Comparison of ENCODE assay signal across 9 cellular contexts in the genomic region with DNA sequence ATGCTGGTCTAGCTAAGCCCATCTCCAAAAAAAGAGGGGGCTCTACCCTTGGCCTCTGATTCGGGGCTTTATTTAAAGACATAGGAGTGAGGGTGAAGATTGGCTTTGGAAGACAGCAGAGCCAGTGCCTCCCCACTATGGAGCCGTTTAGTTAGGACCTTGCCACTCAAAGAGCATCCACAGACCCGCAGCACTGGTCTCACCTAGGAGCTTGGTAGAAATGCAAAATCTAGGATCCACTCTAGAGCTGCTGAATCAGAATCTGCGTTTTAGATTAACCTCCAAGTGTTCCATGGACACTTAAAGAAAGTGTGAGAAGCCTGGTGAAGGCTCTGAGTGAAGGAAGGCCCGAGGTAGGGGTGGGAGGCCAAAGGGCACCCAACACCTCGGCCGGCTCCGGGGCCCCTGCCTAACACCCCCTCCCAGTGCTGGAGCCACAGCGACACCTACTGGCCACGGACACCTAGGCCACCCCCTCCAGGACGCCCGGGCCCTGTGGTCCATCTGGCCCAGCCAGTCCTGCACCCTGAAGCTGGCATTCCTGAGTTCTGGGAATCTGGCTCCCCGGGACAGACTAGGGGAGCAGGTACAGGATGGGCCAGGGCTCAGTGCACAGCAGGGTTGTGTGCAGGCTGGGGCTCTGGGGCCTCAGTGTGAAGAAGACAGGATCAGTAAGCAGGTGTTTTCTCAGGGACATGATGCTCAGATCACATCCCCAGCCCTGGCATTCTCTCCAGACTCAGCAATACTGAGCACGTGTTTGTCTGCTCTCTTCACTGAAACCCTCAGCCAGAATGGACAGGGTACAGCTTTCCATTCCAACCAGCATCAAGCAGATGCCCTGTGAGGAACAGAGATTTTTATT.
DNase-seq lines count a peak whose midpoint lies in the region; ATAC-seq lines count a peak whose summit lies in the region.
"Had no signal": no experiment of that assay in that cellular context is flagged by ENCODE, and none has a peak within 500 bp of the region (broad histone marks: within the 10 kb centered on the region; RNA-seq: fewer than 3 reads in every experiment).

No MANE protein-coding gene starts in this region.

- no peak overlapping the region for H3K4me3 Mint-ChIP-seq in effector memory CD8-positive, alpha-beta T cell
- H3K4me3 Mint-ChIP-seq: activated naive CD8-positive, alpha-beta T cell had no signal

- no peaks in the 10 kb centered on the region for H3K9me3 Mint-ChIP-seq in effector memory CD8-positive, alpha-beta T cell

- peak; percentile 17 for DNase-seq in DMS153 (lab: John Stamatoyannopoulos, UW)
- DNase-seq in NCI-H526 treated with DMSO at 0.1 percent for 48 hours (lab: John Stamatoyannopoulos, UW), result peak; percentile 64
- peak; percentile 32 to 71 for DNase-seq in activated CD8-positive, alpha-beta memory T cell treated with anti-CD3 and anti-CD28 coated beads for 1 hour (ENCODE audit: extremely low read depth in 1 of 2, low read depth in 1 of 2)
- peak; percentile 69 to 76 (median 73) for DNase-seq in effector memory CD8-positive, alpha-beta T cell
- peak; percentile 83 for DNase-seq in midbrain (lab: John Stamatoyannopoulos, UW)
- DNase-seq in stimulated activated CD8-positive, alpha-beta memory T cell treated with anti-CD3 and anti-CD28 coated beads, Interleukin-4, amount 100 ng/mL, for 1 hour (ENCODE audit: low read depth in 2 of 2, low spot score in 1 of 2), result peak; percentile 56 to 63

- H3K27me3 Mint-ChIP-seq in effector memory CD8-positive, alpha-beta T cell, result peaks cover 7 to 20% of the 10 kb centered on the region in 2 donors

- H3K4me1 Mint-ChIP-seq in effector memory CD8-positive, alpha-beta T cell (ENCODE audit: low read depth in 2 of 2), result peaks cover 0 to 4% of the 10 kb centered on the region in 2 donors

- H3K36me3 Mint-ChIP-seq in effector memory CD8-positive, alpha-beta T cell (ENCODE audit: insufficient read depth), result no peaks in the 10 kb centered on the region
- H3K36me3 Mint-ChIP-seq: activated naive CD8-positive, alpha-beta T cell had no signal

- ATAC-seq in HG02678 (IDR thresholded peaks at IDR 0.05; ENCODE audit: unreplicated experiment) (peak; percentile 57), GM19455 (IDR thresholded peaks at IDR 0.05; ENCODE audit: unreplicated experiment) (no peak)
- ATAC-seq in effector memory CD8-positive, alpha-beta T cell (replicated peaks), result peak; percentile 93

- H3K27ac Mint-ChIP-seq in effector memory CD8-positive, alpha-beta T cell, result peak overlapping the region in 1 of 2 donors; percentile 41
- H3K27ac Mint-ChIP-seq: activated naive CD8-positive, alpha-beta T cell had no signal

Comparison
In these comparisons a context has a peak if more than half of its experiments do, and no peak if none do; other contexts are left out.
1. DNase-seq: peak in every context shown above with its lines; median percentile 83 in midbrain; 73 in effector memory CD8-positive, alpha-beta T cell; 64 in NCI-H526 treated with DMSO at 0.1 percent for 48 hours; 60 in stimulated activated CD8-positive, alpha-beta memory T cell treated with anti-CD3 and anti-CD28 coated beads, Interleukin-4, amount 100 ng/mL, for 1 hour; 52 in activated CD8-positive, alpha-beta memory T cell treated with anti-CD3 and anti-CD28 coated beads for 1 hour; 17 in DMS153.